Comparison of ENCODE assay signal across 9 cellular contexts in the genomic region with DNA sequence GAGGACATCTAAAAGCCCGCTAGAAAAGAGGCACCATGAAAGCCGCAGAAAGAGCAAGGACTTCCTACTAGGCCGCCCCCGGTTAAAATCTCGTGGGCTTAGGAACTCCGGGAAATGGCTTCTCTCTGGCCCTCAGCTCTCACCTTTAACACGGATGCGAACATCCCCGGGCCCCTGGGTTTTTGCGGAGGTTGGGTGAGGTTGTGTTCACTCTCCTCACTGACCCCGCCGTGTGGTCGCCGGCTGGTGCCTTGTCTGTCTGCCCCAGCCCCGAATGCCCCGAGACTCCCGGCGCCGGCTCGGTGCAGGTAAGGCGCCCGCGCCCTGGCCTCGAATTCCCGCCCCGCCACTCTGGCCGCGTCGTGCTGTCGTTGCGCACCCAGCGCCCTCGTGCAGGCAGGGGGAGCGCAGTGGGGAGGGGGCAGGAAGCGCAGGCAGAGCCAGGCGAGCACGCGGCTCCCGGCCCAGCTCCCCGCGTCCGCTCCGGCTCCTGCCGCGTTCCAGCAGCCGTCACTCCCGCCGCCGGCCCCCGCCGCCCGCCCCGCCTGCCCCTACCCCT.
DNase-seq lines count a peak whose midpoint lies in the region; ATAC-seq, FAIRE-seq and TF ChIP-seq lines count a peak whose summit lies in the region.
"Had no signal": no experiment of that assay in that cellular context is flagged by ENCODE, and none has a peak within 500 bp of the region (broad histone marks: within the 10 kb centered on the region; RNA-seq: fewer than 3 reads in every experiment).

Gene SHISAL2A, plus strand, starts transcription at position 437 of the 559 bp plus-strand sequence. CDS start 326 bp downstream, outside the sequence.

- peak; percentile 30 for DNase-seq in GM19239 (ENCODE audit: insufficient read length, low spot score)
- DNase-seq in T-helper 2 cell = peak; percentile 29 to 81 (median 54)
- DNase-seq in astrocyte of the spinal cord (ENCODE audit: low read depth, low spot score) = no peak
- peak; percentile 20 for DNase-seq in kidney tubule cell (ENCODE audit: low spot score)
- peak; percentile 33 to 41 (median 40) for DNase-seq in stimulated activated CD4-positive, alpha-beta T cell treated with anti-CD3 and anti-CD28 coated beads, TNF-alpha, amount 100 ng/mL, for 1 hour (ENCODE audit: low read depth in 3 of 3, low spot score in 1 of 3)
- DNase-seq in RCC 7860 (ENCODE audit: low spot score) = no peak

- no peak for TF ChIP-seq CTCF in astrocyte of the spinal cord (IDR thresholded peaks at IDR 0.05; ENCODE audit: low read depth, low read length)

- no peak for FAIRE-seq in GM19239 (lab: Jason Lieb, UNC)
- no peak for FAIRE-seq in RCC 7860 (lab: Jason Lieb, UNC)

- in situ Hi-C loops in astrocyte of the spinal cord (cut with HindIII; ENCODE audit: low sequenced_read_pairs) = no loop called here

- no peak for ATAC-seq in HG02870 (IDR thresholded peaks at IDR 0.05; ENCODE audit: unreplicated experiment)
- ATAC-seq in GM19467 (IDR thresholded peaks at IDR 0.05; ENCODE audit: unreplicated experiment) = no peak

- peak within 1 kb of the TSS; percentile 12 for H3K4me3 ChIP-seq in astrocyte of the spinal cord (ENCODE audit: low read depth, low read length)
- H3K4me3 ChIP-seq: SK-N-MC had no signal

Comparison
In these comparisons a context has a peak if more than half of its experiments do, and no peak if none do; other contexts are left out.
1. DNase-seq: peak in GM19239 (single experiment), T-helper 2 cell (5 of 5), kidney tubule cell (single experiment) and stimulated activated CD4-positive, alpha-beta T cell treated with anti-CD3 and anti-CD28 coated beads, TNF-alpha, amount 100 ng/mL, for 1 hour (3 of 3); none in astrocyte of the spinal cord (single experiment) and RCC 7860 (single experiment).